Comparison of ENCODE assay signal across 1 cellular context in genomic region chr1:161033751-161034150, GRCh38.
A peak's percentile ranks its signal among the peaks of the same experiment; 100 is the strongest.
TF ChIP-seq lines count a peak whose summit lies in the region.

No MANE protein-coding gene starts in this region.

TF ChIP-seq in HEK293, 187 proteins besides CTCF, POLR2A, EP300 and RAD21:
- TF ChIP-seq PRDM6 (tag by site-specific recombination; IDR thresholded peaks at IDR 0.05) (peak; percentile 40; the same call in 1 of the 2 replicates), ZNF776 (tag by site-specific recombination; IDR thresholded peaks at IDR 0.05; ENCODE audit: borderline replicate concordance) (no peak)
